Comparison of ENCODE assay signal across 8 cellular contexts in the genomic region with DNA sequence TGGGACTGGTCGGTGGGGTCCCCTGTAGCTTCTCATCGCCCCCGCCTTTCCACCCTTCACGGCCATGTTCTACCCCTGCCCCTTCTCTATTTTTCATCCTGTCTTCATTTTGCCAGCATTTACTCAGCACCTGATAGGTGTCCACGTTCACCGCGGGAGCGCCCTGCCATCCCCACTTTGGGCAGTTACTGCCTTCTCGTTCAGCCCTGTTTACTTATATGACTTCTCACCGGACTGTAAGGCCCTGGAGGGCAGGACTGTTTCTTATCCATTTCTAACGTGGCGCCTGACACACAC. TPM values are rescaled to one million over a fixed set of nuclear protein-coding genes. Genes with fewer than 3 reads are reported as not detected.
DNase-seq lines count a peak whose midpoint lies in the region; ATAC-seq and TF ChIP-seq lines count a peak whose summit lies in the region.

No MANE protein-coding gene starts in this region.

- H3K4me1 ChIP-seq in sigmoid colon: peaks cover 0 to 64% (median 45%) of the 10 kb centered on the region in 4 donors

- WGBS in sigmoid colon, 2 donors: 1 to 2% methylated on average over 12 of the region's 12 CpGs

- intact Hi-C loops in sigmoid colon (cut with DNase I): loop anchor here (2.0 kb wide), 1 partner anchor 72 kb away; no protein-coding TSS in a partner anchor

- ATAC-seq in GM21576 (IDR thresholded peaks at IDR 0.05; ENCODE audit: unreplicated experiment) (peak; percentile 15), GM18873 (IDR thresholded peaks at IDR 0.05; ENCODE audit: low FRiP score, unreplicated experiment) (no peak), HG02973 (IDR thresholded peaks at IDR 0.05; ENCODE audit: unreplicated experiment) (no peak)

- H3K27me3 ChIP-seq in sigmoid colon: no peaks in the 10 kb centered on the region

- H3K36me3 ChIP-seq in SK-N-MC (ENCODE audit: insufficient read depth, low read length) (peaks cover 29% of the 10 kb centered on the region), sigmoid colon (peaks cover 8 to 51% (median 18%) of the 10 kb centered on the region in 4 donors)

- peak overlapping the region; percentile 74; the same call in 1 of the 2 replicates for H3K27ac ChIP-seq in SK-N-MC
- peak overlapping the region; percentile 93 to 98 (median 97) for H3K27ac ChIP-seq in sigmoid colon

- H3K9ac ChIP-seq in SK-N-MC (ENCODE audit: insufficient read length): peak overlapping the region; percentile 85

- H3K9me3 ChIP-seq in SK-N-MC (ENCODE audit: low read depth, low read length) (no peaks in the 10 kb centered on the region), sigmoid colon (no peaks in the 10 kb centered on the region)

- TF ChIP-seq CTCF in fibroblast of pulmonary artery (IDR thresholded peaks at IDR 0.05; ENCODE audit: low read length, missing control alignments) (no peak), sigmoid colon (IDR thresholded peaks at IDR 0.05) (no peak)

- no peak for DNase-seq in SK-N-MC (ENCODE audit: low read depth, low spot score)
- DNase-seq in fibroblast of pulmonary artery (ENCODE audit: low read depth): no peak
- no peak for DNase-seq in sigmoid colon
- DNase-seq in activated CD4-positive, CD25-positive, alpha-beta regulatory T cell (lab: John Stamatoyannopoulos, UW): no peak
- DNase-seq in C1 segment of cervical spinal cord (lab: John Stamatoyannopoulos, UW): no peak

- H3K4me3 ChIP-seq in SK-N-MC (peak overlapping the region; percentile 83), fibroblast of pulmonary artery (replicated peaks; ENCODE audit: low read depth, low read length) (peak overlapping the region; percentile 96), sigmoid colon (peak overlapping the region; percentile 71 to 98 (median 82))

- no peak for TF ChIP-seq POLR2A in sigmoid colon (IDR thresholded peaks at IDR 0.05)

- no peak for TF ChIP-seq EP300 in sigmoid colon (IDR thresholded peaks at IDR 0.05)

RNA-seq across cellular contexts. Expression of a gene that starts 0.4 kb away (rescaled TPM):
- total RNA-seq in sigmoid colon: 100 to 1,000 TPM in 2 of 4 donors, 10 to 100 TPM in 2; 83.9 to 121 (median 96.9) TPM
- polyA plus RNA-seq in sigmoid colon: 10 to 100 TPM; 33.0 to 61.5 (median 58.0) TPM

RNA-seq across cellular contexts. Expression of a gene that starts 38.7 kb away (rescaled TPM):
- 10 to 100 TPM; 23.7 to 31.2 (median 27.4) TPM for total RNA-seq in sigmoid colon
- polyA plus RNA-seq in sigmoid colon: 10 to 100 TPM; 12.7 to 32.6 (median 18.0) TPM

RNA-seq across cellular contexts. Expression of a gene that starts 46.1 kb away (rescaled TPM):
- total RNA-seq in sigmoid colon: 10 to 100 TPM; 41.1 to 76.2 (median 51.0) TPM
- polyA plus RNA-seq in sigmoid colon: 10 to 100 TPM in 2 of 3 donors, 1 to 10 TPM in 1; 5.4 to 40.9 (median 16.2) TPM

RNA-seq across cellular contexts. Expression of a gene that starts 54.4 kb away (rescaled TPM):
- total RNA-seq in sigmoid colon: 10 to 100 TPM; 46.6 to 86.7 (median 66.6) TPM
- 10 to 100 TPM; 26.4 to 61.2 (median 28.9) TPM for polyA plus RNA-seq in sigmoid colon
